ENCODE assay signal across 8 cellular contexts in genomic region chr14:103057372-103058208, GRCh38. TPM values are rescaled to one million over a fixed set of nuclear protein-coding genes. Genes with fewer than 3 reads are reported as not detected.
DNase-seq lines count a peak whose midpoint lies in the region; TF ChIP-seq lines count a peak whose summit lies in the region.

Gene CDC42BPB (minus strand): TSS chr14:103057549. CDS start chr14:103057173, 376 bp downstream.

- intact Hi-C loops in left ventricle myocardium inferior (cut with micrococcal nuclease): no loop called here
- intact Hi-C loops in posterior cingulate gyrus (cut with DNase I): loop anchor here (5.0 kb wide), 2 partner anchors 85 to 280 kb away; partner anchors contain the start of gene TRAF3
- intact Hi-C loops in uterus (cut with DNase I; ENCODE audit: low total_unique reads): no loop called here

- H3K27me3 ChIP-seq in left ventricle myocardium inferior (ENCODE audit: low read depth) (no peaks in the 10 kb centered on the region), uterus (no peaks in the 10 kb centered on the region)

- no peaks in the 10 kb centered on the region for H3K36me3 ChIP-seq in left ventricle myocardium inferior
- no peaks in the 10 kb centered on the region for H3K36me3 ChIP-seq in uterus

- peak within 1 kb of the TSS; percentile 99 for H3K27ac ChIP-seq in left ventricle myocardium inferior (replicated peaks)
- peak within 1 kb of the TSS; percentile 91 to 93 for H3K27ac ChIP-seq in uterus

- H3K4me3 ChIP-seq in NB4 (ENCODE audit: low read depth, low read length): peak within 1 kb of the TSS; percentile 64
- H3K4me3 ChIP-seq in left ventricle myocardium inferior: peak within 1 kb of the TSS; percentile 100
- H3K4me3 ChIP-seq in uterus: peak within 1 kb of the TSS; percentile 76 to 95

- TF ChIP-seq POLR2A in NB4 (IDR thresholded peaks at IDR 0.05; ENCODE audit: extremely low read depth, insufficient read length) (no peak), uterus (IDR thresholded peaks at IDR 0.05) (peak in 1 of 2 donors; percentile 61)

- H3K9me3 ChIP-seq in left ventricle myocardium inferior (replicated peaks): no peaks in the 10 kb centered on the region
- H3K9me3 ChIP-seq in uterus: no peaks in the 10 kb centered on the region

- no peak for TF ChIP-seq CTCF in NB4 (IDR thresholded peaks at IDR 0.05; ENCODE audit: low read depth, low read length)
- no peak for TF ChIP-seq CTCF in left ventricle myocardium inferior (IDR thresholded peaks at IDR 0.05; ENCODE audit: borderline replicate concordance)
- TF ChIP-seq CTCF in uterus (IDR thresholded peaks at IDR 0.05): peak in 1 of 4 experiments; percentile 6

- H3K4me1 ChIP-seq in left ventricle myocardium inferior (peaks cover 66% of the 10 kb centered on the region), uterus (peaks cover 6 to 15% of the 10 kb centered on the region in 2 donors)

- DNase-seq in ELF-1 (ENCODE audit: low read depth, low spot score) (peak; percentile 79), HCEC 1CT (peak; percentile 95), NB4 (ENCODE audit: low read depth) (peak; percentile 84), T-helper 1 cell (peak; percentile 36 to 66 (median 46)), anterior cingulate cortex (lab: John Stamatoyannopoulos, UW) (peak in 56 of 58 donors; percentile 38 to 92 (median 82)), left ventricle myocardium inferior (peak; percentile 89), posterior cingulate gyrus (peak; percentile 77 to 98 (median 84)), uterus (peak; percentile 84 to 89)

RNA-seq across cellular contexts. Expression of gene CDC42BPB, which starts in this region (rescaled TPM):
- total RNA-seq in left ventricle myocardium inferior (67.1 TPM), uterus (100 to 1,000 TPM in 2 of 4 donors, 10 to 100 TPM in 2; 80.6 to 157 (median 118) TPM)

Comparison
In these comparisons a context has a peak if more than half of its experiments do, and no peak if none do; other contexts are left out.
1. Peak in every context shown above with its lines: DNase-seq, H3K4me3 ChIP-seq and H3K27ac ChIP-seq.